17 cellular contexts compared by ENCODE assay signal in genomic region chr5:168318237-168318636, GRCh38. TPM values are rescaled to one million over a fixed set of nuclear protein-coding genes. Genes with fewer than 3 reads are reported as not detected.
DNase-seq lines count a peak whose midpoint lies in the region; ATAC-seq, FAIRE-seq and TF ChIP-seq lines count a peak whose summit lies in the region.
"Had no signal": no experiment of that assay in that cellular context is flagged by ENCODE, and none has a peak within 500 bp of the region (broad histone marks: within the 10 kb centered on the region; RNA-seq: fewer than 3 reads in every experiment).

No MANE protein-coding gene starts in this region.

- 0 out of 2 replicates have a peak overlapping the region, but pooled peaks have one; percentile 53 for H3K14ac ChIP-seq in IMR-90 (replicated peaks; ENCODE audit: low read depth, low read length)

- H3K27me3 ChIP-seq in IMR-90 (ENCODE audit: control insufficient read depth, insufficient read depth, low read length) (no peaks in the 10 kb centered on the region), pancreas (no peaks in the 10 kb centered on the region)
- H3K27me3 ChIP-seq: BLaER1, gastroesophageal sphincter, right atrium auricular region had no signal

- TF ChIP-seq RAD21 in IMR-90 (IDR thresholded peaks at IDR 0.05; ENCODE audit: low read length), result no peak

- FAIRE-seq in pancreas (lab: Jason Lieb, UNC), result no peak

- DNase-seq in IMR-90 (no peak), pancreas (no peak), cerebellum (ENCODE audit: low spot score) (no peak), left ventricle myocardium superior (no peak), foreskin fibroblast (no peak)
- DNase-seq: H9, KG1, NCI-H1436 treated with DMSO at 0.1 percent for 48 hours, NCI-H446 had no signal

- H3K9ac ChIP-seq in IMR-90 (ENCODE audit: low read depth, low read length), result no peak overlapping the region
- H3K9ac ChIP-seq: BLaER1 had no signal

- H4K8ac ChIP-seq in IMR-90 (ENCODE audit: low read depth in 2 of 2, low read length in 2 of 2), result peak overlapping the region in 1 of 2 experiments; percentile 0; a peak in 1 of 4 replicates

- TF ChIP-seq CTCF in IMR-90 (conservative IDR thresholded peaks at IDR 0.05; ENCODE audit: low read depth, low read length) (no peak), VCaP (conservative IDR thresholded peaks at IDR 0.05) (no peak), pancreas (IDR thresholded peaks at IDR 0.05) (no peak), foreskin fibroblast (IDR thresholded peaks at IDR 0.05; ENCODE audit: low read depth, low read length) (no peak)

- H3K27ac ChIP-seq in IMR-90 (ENCODE audit: insufficient read depth, low read length) (no peak overlapping the region), VCaP (peak overlapping the region; percentile 96), pancreas (peak overlapping the region; percentile 10 to 94 (median 87))
- H3K27ac ChIP-seq: BLaER1, gastroesophageal sphincter, right atrium auricular region, thoracic aorta had no signal

- no peak for TF ChIP-seq POLR2A in IMR-90 (IDR thresholded peaks at IDR 0.05; ENCODE audit: low read depth, low read length)

- H4K91ac ChIP-seq in IMR-90 (ENCODE audit: insufficient read depth, low read depth, low read length), result no peak overlapping the region; the same call in 1 of the 2 replicates

- no peak overlapping the region for H2AK5ac ChIP-seq in IMR-90 (ENCODE audit: low read depth, low read length)

- peak overlapping the region; percentile 90; the same call in 1 of the 2 replicates for H2BK20ac ChIP-seq in IMR-90 (ENCODE audit: low read depth, low read length)

- no peak overlapping the region for H2AK9ac ChIP-seq in IMR-90 (replicated peaks; ENCODE audit: low read depth, low read length, poor library complexity)

- H3K9me3 ChIP-seq in IMR-90 (ENCODE audit: control insufficient read depth, insufficient read depth, low read length) (no peaks in the 10 kb centered on the region), pancreas (no peaks in the 10 kb centered on the region)
- H3K9me3 ChIP-seq: BLaER1, gastroesophageal sphincter, right atrium auricular region, thoracic aorta had no signal

- H3K9me1 ChIP-seq in IMR-90 (ENCODE audit: insufficient read depth, low read length), result peaks cover 27% of the 10 kb centered on the region

- dilution Hi-C loops in IMR-90 (cut with HindIII; ENCODE audit: low sequenced_read_pairs, unreplicated experiment), result no loop called here

- peak overlapping the region; percentile 72; the same call in 1 of the 2 replicates for H3K4ac ChIP-seq in IMR-90 (ENCODE audit: low read depth, low read length)

- ATAC-seq in GM19351 (IDR thresholded peaks at IDR 0.05; ENCODE audit: unreplicated experiment) (peak; percentile 86), IMR-90 (ENCODE audit: low read depth) (no peak), pancreas (no peak), left ventricle myocardium superior (no peak), GM18511 (IDR thresholded peaks at IDR 0.05; ENCODE audit: unreplicated experiment) (no peak)
- ATAC-seq: WTC11 had no signal

- in situ Hi-C loops in IMR-90 (cut with MboI; ENCODE audit: low sequenced_read_pairs), result no loop called here

- no peak overlapping the region for H3K18ac ChIP-seq in IMR-90 (ENCODE audit: low read depth, low read length)

- no TSS peak for BruUV-seq in IMR-90 (replicated peaks; lab: Mats Ljungman, UMichigan)

- no CpG with 5 or more reads among the region's 4 CpGs for whole genome bisulfite sequencing in IMR-90 (ENCODE audit: extremely low coverage in 2 of 2, insufficient read length in 1 of 2), 2 experiments
- 90 to 94% methylated on average over 4 of the region's 4 CpGs for WGBS in pancreas, 2 donors

- intact Hi-C loops in IMR-90 (cut with micrococcal nuclease) (no loop called here), pancreas (cut with DNase I) (no loop called here), left ventricle myocardium superior (cut with micrococcal nuclease) (no loop called here)

- H3K36me3 ChIP-seq in IMR-90 (ENCODE audit: control insufficient read depth, insufficient read depth, low read length), result no peaks in the 10 kb centered on the region
- H3K36me3 ChIP-seq in pancreas, result no peaks in the 10 kb centered on the region
- H3K36me3 ChIP-seq: BLaER1, gastroesophageal sphincter, right atrium auricular region, thoracic aorta had no signal

- no peak overlapping the region for H3K56ac ChIP-seq in IMR-90 (ENCODE audit: extremely low read depth, insufficient read depth, low read length)

- CTCF ChIA-PET in IMR-90 (lab: Yijun Ruan, JAX), result interaction anchor here (0.7 kb wide), 1 partner anchor 489 kb away, joined by 4 read pairs; no protein-coding TSS in a partner anchor

- peak overlapping the region; percentile 95 for H2BK5ac ChIP-seq in IMR-90 (ENCODE audit: low read depth, low read length, poor library complexity, severe bottlenecking)

- POLR2A ChIA-PET in IMR-90 (lab: Charles Lee; ENCODE audit: unreplicated experiment), result no interaction called here

- H2BK120ac ChIP-seq in IMR-90 (ENCODE audit: low read depth, low read length), result peak overlapping the region; percentile 66

- H3K79me1 ChIP-seq in IMR-90 (ENCODE audit: low read depth in 1 of 2, low read length in 2 of 2), result peaks cover 19 to 47% of the 10 kb centered on the region in 2 experiments; a peak in 3 of 4 replicates

- H2AFZ ChIP-seq in IMR-90 (replicated peaks; ENCODE audit: low read length, poor library complexity), result no peak overlapping the region

- no peak overlapping the region; the same call in 2 of the 3 replicates for H2BK15ac ChIP-seq in IMR-90 (ENCODE audit: low read depth, low read length)

- peaks cover 29% of the 10 kb centered on the region for H3K4me1 ChIP-seq in IMR-90 (ENCODE audit: control insufficient read depth, insufficient read depth, low read length)
- H3K4me1 ChIP-seq in pancreas, result peaks cover 41 to 52% (median 48%) of the 10 kb centered on the region in 3 donors
- H3K4me1 ChIP-seq: gastroesophageal sphincter, right atrium auricular region had no signal

- no peak overlapping the region for H4K5ac ChIP-seq in IMR-90 (ENCODE audit: low read depth, low read length)

- no peaks in the 10 kb centered on the region for H4K20me1 ChIP-seq in IMR-90 (ENCODE audit: insufficient read depth, low read length)
- H4K20me1 ChIP-seq: BLaER1 had no signal

- H3K4me2 ChIP-seq in IMR-90 (ENCODE audit: low read depth, low read length), result no peak overlapping the region
- H3K4me2 ChIP-seq: BLaER1 had no signal

- H3K4me3 ChIP-seq in IMR-90 (ENCODE audit: insufficient read depth, low read depth, low read length) (no peak overlapping the region), pancreas (no peak overlapping the region), foreskin fibroblast (ENCODE audit: low read depth in 1 of 2, low read length in 2 of 2) (no peak overlapping the region)
- H3K4me3 ChIP-seq: BLaER1, gastroesophageal sphincter, right atrium auricular region, thoracic aorta had no signal

- no peak overlapping the region for H3K23ac ChIP-seq in IMR-90 (ENCODE audit: low read depth, low read length)

TF ChIP-seq in IMR-90, 13 proteins besides CTCF, POLR2A, EP300 and RAD21:
- peak; percentile 79 for TF ChIP-seq CEBPB (IDR thresholded peaks at IDR 0.05; ENCODE audit: low read depth, low read length)
- TF ChIP-seq USF2 (IDR thresholded peaks at IDR 0.05; ENCODE audit: low read depth, low read length), result no peak

RNA-seq across cellular contexts. Expression of gene WWC1, which starts 26.8 kb away (rescaled TPM):
- total RNA-seq in IMR-90 (2012; rRNA removed) (9.1 and 10.3 TPM in 2 replicates), pancreas (10 to 100 TPM; 36.4 to 54.2 (median 41.8) TPM), cerebellum (20.1 TPM), left ventricle myocardium superior (4.3 TPM)
- polyA plus RNA-seq in IMR-90 (2012; rRNA removed) (10.1 and 10.3 TPM in 2 replicates), pancreas (10 to 100 TPM; 35.0 to 38.5 TPM)
- 6.8 TPM in 2 replicates for polyA plus RNA-seq in IMR-90 (2012; cell fraction: cytosol; rRNA removed)
- 5.9 and 8.3 TPM in 2 replicates for polyA plus RNA-seq in IMR-90 (2012; cell fraction: nucleus; rRNA removed; ENCODE audit: low replicate concordance)
